Comparison of ENCODE assay signal across 1 cellular context in genomic region chr7:23277359-23277989, GRCh38.
TF ChIP-seq lines count a peak whose summit lies in the region.

No MANE protein-coding gene starts in this region.

TF ChIP-seq in GM12878, 131 proteins besides CTCF, POLR2A, EP300 and RAD21 (continued from another document):
- TF ChIP-seq, protein P1, sequence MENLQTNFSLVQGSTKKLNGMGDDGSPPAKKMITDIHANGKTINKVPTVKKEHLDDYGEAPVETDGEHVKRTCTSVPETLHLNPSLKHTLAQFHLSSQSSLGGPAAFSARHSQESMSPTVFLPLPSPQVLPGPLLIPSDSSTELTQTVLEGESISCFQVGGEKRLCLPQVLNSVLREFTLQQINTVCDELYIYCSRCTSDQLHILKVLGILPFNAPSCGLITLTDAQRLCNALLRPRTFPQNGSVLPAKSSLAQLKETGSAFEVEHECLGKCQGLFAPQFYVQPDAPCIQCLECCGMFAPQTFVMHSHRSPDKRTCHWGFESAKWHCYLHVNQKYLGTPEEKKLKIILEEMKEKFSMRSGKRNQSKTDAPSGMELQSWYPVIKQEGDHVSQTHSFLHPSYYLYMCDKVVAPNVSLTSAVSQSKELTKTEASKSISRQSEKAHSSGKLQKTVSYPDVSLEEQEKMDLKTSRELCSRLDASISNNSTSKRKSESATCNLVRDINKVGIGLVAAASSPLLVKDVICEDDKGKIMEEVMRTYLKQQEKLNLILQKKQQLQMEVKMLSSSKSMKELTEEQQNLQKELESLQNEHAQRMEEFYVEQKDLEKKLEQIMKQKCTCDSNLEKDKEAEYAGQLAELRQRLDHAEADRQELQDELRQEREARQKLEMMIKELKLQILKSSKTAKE (IDR thresholded peaks at IDR 0.05; ENCODE audit: low read depth, poor library complexity, severe bottlenecking) = no peak
- TF ChIP-seq BHLHE40 (IDR thresholded peaks at IDR 0.05; ENCODE audit: borderline replicate concordance in 1 of 2, low read depth in 2 of 2, low read length in 1 of 2) (0 out of 4 replicates have a peak, but pooled peaks of 1 of the 2 experiments have one; percentile 7), HDGF (IDR thresholded peaks at IDR 0.05) (no peak), BMI1 (IDR thresholded peaks at IDR 0.05; ENCODE audit: borderline replicate concordance) (no peak), MEF2A (IDR thresholded peaks at IDR 0.05; ENCODE audit: insufficient read depth, low read depth, low read length) (no peak), SMC3 (IDR thresholded peaks at IDR 0.05; ENCODE audit: borderline replicate concordance, low read length) (peak; percentile 70), HDAC6 (IDR thresholded peaks at IDR 0.05; ENCODE audit: unreplicated experiment) (no peak), SMAD1 (IDR thresholded peaks at IDR 0.05; ENCODE audit: low read depth, partially characterized antibody) (no peak), YBX1 (IDR thresholded peaks at IDR 0.05) (no peak)
TF ChIP-seq in GM12878: peak in this region for 2.
